19 cellular contexts compared by ENCODE assay signal in the genomic region with DNA sequence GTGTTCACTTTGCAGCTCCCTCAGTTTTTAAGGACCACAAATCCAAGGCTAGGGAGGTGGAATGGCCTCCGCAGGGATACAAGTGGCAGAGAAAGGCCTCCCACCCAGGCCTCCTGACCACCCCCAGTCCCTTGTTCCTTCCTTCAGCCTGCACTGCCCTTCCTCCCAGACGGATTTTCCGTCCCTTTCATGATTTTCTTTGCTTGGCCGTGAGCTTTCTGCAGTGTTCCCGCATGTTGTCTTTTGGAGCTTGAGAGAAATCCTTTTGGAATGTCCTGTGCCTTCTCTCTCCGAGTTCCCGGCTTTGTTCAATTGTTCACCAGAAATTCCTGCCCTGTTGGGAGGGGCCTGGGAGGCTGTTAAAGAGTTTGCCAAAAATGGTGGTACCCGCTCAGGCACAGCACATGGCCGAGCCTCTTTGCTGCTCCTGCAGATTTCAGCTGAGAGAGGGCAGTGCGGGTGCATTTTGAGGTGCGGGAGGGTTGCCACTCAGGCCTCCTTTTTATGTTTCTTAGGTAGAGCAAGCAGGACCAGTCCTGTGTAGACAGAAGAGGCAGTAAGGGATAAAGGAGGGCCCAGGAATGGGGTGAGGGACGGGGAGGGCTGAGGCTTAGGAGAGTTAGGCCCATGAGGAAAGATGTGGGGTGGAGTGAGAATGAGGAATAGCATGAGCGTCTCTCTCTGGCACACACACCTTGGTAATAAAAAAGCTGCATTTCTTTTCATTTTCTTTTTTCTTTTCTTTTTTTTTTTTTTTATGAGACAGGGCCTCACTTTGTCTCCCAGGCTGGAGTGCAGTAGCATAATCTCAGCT. TPM values are rescaled to one million over a fixed set of nuclear protein-coding genes. Genes with fewer than 3 reads are reported as not detected.
DNase-seq lines count a peak whose midpoint lies in the region; TF ChIP-seq lines count a peak whose summit lies in the region.
"Had no signal": no experiment of that assay in that cellular context is flagged by ENCODE, and none has a peak within 500 bp of the region (broad histone marks: within the 10 kb centered on the region; RNA-seq: fewer than 3 reads in every experiment).

No MANE protein-coding gene starts in this region.

- peaks cover 35% of the 10 kb centered on the region for H3K4me1 Mint-ChIP-seq in endodermal cell

- TF ChIP-seq RAD21 in SK-N-SH (IDR thresholded peaks at IDR 0.05; ENCODE audit: low read length): no peak

- H3K4me1 ChIP-seq in NT2/D1 (ENCODE audit: insufficient read depth, insufficient read length) (peaks cover 3% of the 10 kb centered on the region), endodermal cell (ENCODE audit: control insufficient read depth, insufficient read depth, low read length) (peaks cover 15% of the 10 kb centered on the region), subcutaneous abdominal adipose tissue (ENCODE audit: control insufficient read depth in 5 of 5, insufficient read depth in 5 of 5, low read length in 5 of 5) (peaks cover 5 to 39% (median 24%) of the 10 kb centered on the region in 5 donors), SK-N-SH (ENCODE audit: control insufficient read depth in 1 of 2, insufficient read depth in 2 of 2, low read depth in 1 of 2, low read length in 1 of 2) (peaks cover 5 to 9% of the 10 kb centered on the region in 2 experiments; a peak in 3 of 4 replicates)
- H3K4me1 ChIP-seq: parathyroid adenoma had no signal

- WGBS in endodermal cell (ENCODE audit: insufficient coverage in 1 of 2, insufficient read length in 1 of 2), 2 experiments: 51 to 54% methylated on average over 2 to 13 of the region's 13 CpGs
- 88% methylated on average over 13 of the region's 13 CpGs for WGBS in SK-N-SH (ENCODE audit: low lambda C conversion rate)

- no peaks in the 10 kb centered on the region for H3K36me3 Mint-ChIP-seq in endodermal cell (ENCODE audit: low read depth)

- H3K9me3 Mint-ChIP-seq in endodermal cell: no peaks in the 10 kb centered on the region
- H3K9me3 Mint-ChIP-seq: stimulated activated naive CD8-positive, alpha-beta T cell treated with anti-CD3 and anti-CD28 coated beads, Interleukin-15, Interleukin-2, amounts not matched to agents 100 ng/mL and 50 ng/mL, for 24 hours; T-helper 1 cell treated with Interleukin-12 subunit alpha and Interleukin-12 subunit beta and Interleukin-4 antibody, amounts not matched to agents 30 μg/mL and 1 μg/mL, for 36 hours had no signal

- H3K9ac ChIP-seq in NT2/D1 (ENCODE audit: insufficient read length, low read depth): peak overlapping the region; percentile 57
- no peak overlapping the region for H3K9ac ChIP-seq in endodermal cell (ENCODE audit: extremely low read depth, low read length, poor library complexity, severe bottlenecking)
- H3K9ac ChIP-seq in subcutaneous abdominal adipose tissue (ENCODE audit: low read length in 5 of 5): no peak overlapping the region
- H3K9ac ChIP-seq in SK-N-SH: no peak overlapping the region
- H3K9ac ChIP-seq: parathyroid adenoma had no signal

- H3K27me3 ChIP-seq in NT2/D1 (ENCODE audit: insufficient read depth, insufficient read length): no peaks in the 10 kb centered on the region
- no peaks in the 10 kb centered on the region for H3K27me3 ChIP-seq in endodermal cell (ENCODE audit: control insufficient read depth, insufficient read depth, low read length, poor library complexity, severe bottlenecking)
- no peaks in the 10 kb centered on the region for H3K27me3 ChIP-seq in subcutaneous abdominal adipose tissue (ENCODE audit: control insufficient read depth in 5 of 5, insufficient read depth in 4 of 5, low read length in 5 of 5)
- no peaks in the 10 kb centered on the region for H3K27me3 ChIP-seq in SK-N-SH (ENCODE audit: insufficient read depth)

- H3K9me2 ChIP-seq in SK-N-SH: no peaks in the 10 kb centered on the region

- H3K4me3 ChIP-seq in NT2/D1 (ENCODE audit: insufficient read length, low read depth) (no peak overlapping the region), endodermal cell (ENCODE audit: low read length) (no peak overlapping the region), subcutaneous abdominal adipose tissue (ENCODE audit: low read depth in 1 of 5, low read length in 5 of 5) (no peak overlapping the region), SK-N-SH (ENCODE audit: low read depth in 2 of 2, low read length in 1 of 2) (no peak overlapping the region)

- CTCF ChIA-PET in SK-N-SH (lab: Yijun Ruan, JAX): interaction anchor here (1.0 to 1.4 kb wide), 2 partner anchors 162 to 286 kb away, joined by 3 read pairs; a partner anchor contains a TSS

- no peaks in the 10 kb centered on the region for H3K79me2 ChIP-seq in SK-N-SH (ENCODE audit: insufficient read depth)
- H3K79me2 ChIP-seq: parathyroid adenoma had no signal

- TF ChIP-seq CTCF in endodermal cell (conservative IDR thresholded peaks at IDR 0.05): no peak
- TF ChIP-seq CTCF in SK-N-SH (IDR thresholded peaks at IDR 0.05): no peak

- no peaks in the 10 kb centered on the region for H4K20me1 ChIP-seq in SK-N-SH (ENCODE audit: insufficient read depth)

- POLR2A ChIA-PET in SK-N-SH (lab: Yijun Ruan, JAX): no interaction called here

- peaks cover 21% of the 10 kb centered on the region for H3F3A ChIP-seq in SK-N-SH (replicated peaks; ENCODE audit: insufficient read depth)

- no peak overlapping the region for H3K4me3 Mint-ChIP-seq in endodermal cell
- H3K4me3 Mint-ChIP-seq: stimulated activated naive CD8-positive, alpha-beta T cell treated with anti-CD3 and anti-CD28 coated beads, Interleukin-15, Interleukin-2, amounts not matched to agents 100 ng/mL and 50 ng/mL, for 24 hours; T-helper 1 cell treated with Interleukin-12 subunit alpha and Interleukin-12 subunit beta and Interleukin-4 antibody, amounts not matched to agents 30 μg/mL and 1 μg/mL, for 36 hours had no signal

- no peak overlapping the region for H3K4me2 ChIP-seq in SK-N-SH

- TF ChIP-seq EP300 in SK-N-SH (IDR thresholded peaks at IDR 0.05; ENCODE audit: borderline replicate concordance in 1 of 2, low read depth in 1 of 2, low read length in 1 of 2): no peak

- H3K27ac ChIP-seq in endodermal cell (ENCODE audit: low read depth, low read length) (peak overlapping the region; percentile 92), subcutaneous abdominal adipose tissue (ENCODE audit: low read depth, low read length) (peak overlapping the region; percentile 23), SK-N-SH (ENCODE audit: low read depth in 2 of 2, low read length in 1 of 2) (no peak overlapping the region)
- H3K27ac ChIP-seq: parathyroid adenoma had no signal

- H3K27ac Mint-ChIP-seq in endodermal cell: peak overlapping the region; percentile 97
- H3K27ac Mint-ChIP-seq: stimulated activated naive CD8-positive, alpha-beta T cell treated with anti-CD3 and anti-CD28 coated beads, Interleukin-15, Interleukin-2, amounts not matched to agents 100 ng/mL and 50 ng/mL, for 24 hours; T-helper 1 cell treated with Interleukin-12 subunit alpha and Interleukin-12 subunit beta and Interleukin-4 antibody, amounts not matched to agents 30 μg/mL and 1 μg/mL, for 36 hours had no signal

- no peak overlapping the region for H2AFZ ChIP-seq in SK-N-SH (ENCODE audit: low read depth)
- H2AFZ ChIP-seq: parathyroid adenoma had no signal

- H3K9me3 ChIP-seq in NT2/D1 (ENCODE audit: insufficient read depth, low read length): no peaks in the 10 kb centered on the region
- no peaks in the 10 kb centered on the region for H3K9me3 ChIP-seq in endodermal cell (ENCODE audit: control insufficient read depth, low read length)
- H3K9me3 ChIP-seq in subcutaneous abdominal adipose tissue (ENCODE audit: control insufficient read depth in 5 of 5, low read length in 5 of 5): no peaks in the 10 kb centered on the region
- no peaks in the 10 kb centered on the region for H3K9me3 ChIP-seq in SK-N-SH

- peak; percentile 87 for DNase-seq in NT2/D1 (ENCODE audit: low read depth, low spot score)
- DNase-seq in endodermal cell: peak; percentile 88
- DNase-seq in lung microvascular endothelial cell (ENCODE audit: low read depth in 2 of 2): peak; percentile 55 to 61
- DNase-seq in NCI-H1048 (lab: John Stamatoyannopoulos, UW): no peak
- no peak for DNase-seq in SK-N-SH
- DNase-seq in NCI-H524 (lab: John Stamatoyannopoulos, UW): no peak
- no peak for DNase-seq in NCI-H69 (lab: John Stamatoyannopoulos, UW)
- DNase-seq: activated CD4-positive, alpha-beta T cell treated with anti-CD3 and anti-CD28 coated beads, Interleukin-2, amount 50 U/mL, for 4 hours; activated effector memory CD4-positive, alpha-beta T cell treated with anti-CD3 and anti-CD28 coated beads, Interleukin-2, amount 50 U/mL, for 16 hours; Kasumi-1; left cardiac atrium; OCI-M1; stimulated activated CD4-positive, alpha-beta T cell treated with anti-CD3 and anti-CD28 coated beads, Interleukin-4, amount 100 ng/mL, for 24 hours had no signal

- H3K27me3 Mint-ChIP-seq in endodermal cell (ENCODE audit: insufficient read depth): no peaks in the 10 kb centered on the region
- H3K27me3 Mint-ChIP-seq: stimulated activated naive CD8-positive, alpha-beta T cell treated with anti-CD3 and anti-CD28 coated beads, Interleukin-15, Interleukin-2, amounts not matched to agents 100 ng/mL and 50 ng/mL, for 24 hours had no signal

- H3K36me3 ChIP-seq in NT2/D1 (ENCODE audit: insufficient read depth, insufficient read length, low read length) (no peaks in the 10 kb centered on the region), endodermal cell (ENCODE audit: control insufficient read depth, insufficient read depth, low read length) (no peaks in the 10 kb centered on the region), subcutaneous abdominal adipose tissue (ENCODE audit: control insufficient read depth in 5 of 5, insufficient read depth in 5 of 5, low read length in 5 of 5) (no peaks in the 10 kb centered on the region), SK-N-SH (replicated peaks in 1 of 2; ENCODE audit: control insufficient read depth in 1 of 2, insufficient read depth in 2 of 2, low read length in 1 of 2) (no peaks in the 10 kb centered on the region)

RNA-seq across cellular contexts. Expression of a gene that starts 7.4 kb away (rescaled TPM):
- total RNA-seq in endodermal cell (100 to 1,000 TPM; 222 to 227 TPM), lung microvascular endothelial cell (250 and 367 TPM in 2 replicates)
- 74.9 TPM for polyA plus RNA-seq in endodermal cell (2013, experiment 1 of 2)
- polyA plus RNA-seq in endodermal cell (2013, experiment 2 of 2): 76.7 TPM
- polyA plus RNA-seq in SK-N-SH (2012; rRNA removed): 10.7 and 28.9 TPM in 2 replicates
- polyA plus RNA-seq in SK-N-SH (2012; cell fraction: cytosol; rRNA removed): 10.2 and 22.9 TPM in 2 replicates
- 112 and 128 TPM in 2 replicates for polyA plus RNA-seq in SK-N-SH (2012; cell fraction: nucleus; rRNA removed)

RNA-seq across cellular contexts. Expression of a gene that starts 32.4 kb away (rescaled TPM):
- total RNA-seq in endodermal cell: not detected
- not detected for polyA plus RNA-seq in endodermal cell (2013, experiment 1 of 2)
- polyA plus RNA-seq in endodermal cell (2013, experiment 2 of 2): not detected
- total RNA-seq in lung microvascular endothelial cell: under 0.01 TPM in 1 of 2 replicates, not detected in the other
- not detected in 2 replicates for polyA plus RNA-seq in SK-N-SH (2012; rRNA removed)
- polyA plus RNA-seq in SK-N-SH (2012; cell fraction: cytosol; rRNA removed): not detected in 2 replicates
- polyA plus RNA-seq in SK-N-SH (2012; cell fraction: nucleus; rRNA removed): not detected in 2 replicates
- total RNA-seq: cerebellum, fibroblast of villous mesenchyme, left cardiac atrium had no signal

RNA-seq across cellular contexts. Expression of a gene that starts 57.0 kb away (rescaled TPM):
- not detected for total RNA-seq in endodermal cell
- polyA plus RNA-seq in endodermal cell (2013, experiment 1 of 2): not detected
- not detected for polyA plus RNA-seq in endodermal cell (2013, experiment 2 of 2)
- total RNA-seq in lung microvascular endothelial cell: not detected in 2 replicates
- polyA plus RNA-seq in SK-N-SH (2012; rRNA removed): not detected in 2 replicates
- not detected in 2 replicates for polyA plus RNA-seq in SK-N-SH (2012; cell fraction: cytosol; rRNA removed)
- not detected in 2 replicates for polyA plus RNA-seq in SK-N-SH (2012; cell fraction: nucleus; rRNA removed)
- total RNA-seq: cerebellum, fibroblast of villous mesenchyme, left cardiac atrium had no signal

Comparison
In these comparisons a context has a peak if more than half of its experiments do, and no peak if none do; other contexts are left out.
1. DNase-seq: peak in NT2/D1 (single experiment), endodermal cell (single experiment) and lung microvascular endothelial cell (2 of 2); none in NCI-H1048 (single experiment), SK-N-SH (single experiment), NCI-H524 (0 of 2) and NCI-H69 (single experiment).
2. H3K27ac ChIP-seq: peak in endodermal cell (single experiment) and subcutaneous abdominal adipose tissue (single experiment); none in SK-N-SH (0 of 2).